ENCODE assay signal across 1 cellular context in genomic region chr5:109410389-109411174, GRCh38.
TF ChIP-seq lines count a peak whose summit lies in the region.

No MANE protein-coding gene starts in this region.

TF ChIP-seq in HEK293, 187 proteins besides CTCF, POLR2A, EP300 and RAD21 (continued from another document and continues in another):
- TF ChIP-seq PRDM10 (tag by site-specific recombination; IDR thresholded peaks at IDR 0.05), result peak; percentile 99
- TF ChIP-seq ZBTB1 (tag by site-specific recombination; IDR thresholded peaks at IDR 0.05), result no peak
- no peak; the same call in 1 of the 2 replicates for TF ChIP-seq ZNF513 (tag by site-specific recombination; IDR thresholded peaks at IDR 0.05)
- peak; percentile 81; the same call in 1 of the 2 replicates for TF ChIP-seq HIC1 (tag by site-specific recombination; IDR thresholded peaks at IDR 0.05)
- peak; percentile 64 for TF ChIP-seq SP3 (tag by site-specific recombination; IDR thresholded peaks at IDR 0.05)
- TF ChIP-seq ZNF16 (tag by site-specific recombination; IDR thresholded peaks at IDR 0.05; ENCODE audit: low read depth), result no peak
- TF ChIP-seq ZNF394 (tag by site-specific recombination; IDR thresholded peaks at IDR 0.05; ENCODE audit: borderline replicate concordance), result no peak
- no peak for TF ChIP-seq ZBTB49 (tag by site-specific recombination; IDR thresholded peaks at IDR 0.05; ENCODE audit: low read depth)
- no peak for TF ChIP-seq ZNF707 (tag by site-specific recombination; IDR thresholded peaks at IDR 0.05)
- TF ChIP-seq ZNF155 (tag by site-specific recombination; IDR thresholded peaks at IDR 0.05), result no peak
- no peak for TF ChIP-seq ZNF549 (tag by site-specific recombination; IDR thresholded peaks at IDR 0.05)
- TF ChIP-seq KLF7 (tag by site-specific recombination; IDR thresholded peaks at IDR 0.05; ENCODE audit: borderline replicate concordance), result peak; percentile 79; the same call in 1 of the 2 replicates
- TF ChIP-seq ZNF677 (tag by site-specific recombination; IDR thresholded peaks at IDR 0.05), result no peak
- TF ChIP-seq ZNF629 (tag by site-specific recombination; IDR thresholded peaks at IDR 0.05), result 0 out of 2 replicates have a peak, but pooled peaks have one; percentile 59
- peak; percentile 61 for TF ChIP-seq MYNN (tag by site-specific recombination; IDR thresholded peaks at IDR 0.05; ENCODE audit: borderline replicate concordance)
- no peak for TF ChIP-seq ZNF791 (tag by site-specific recombination; IDR thresholded peaks at IDR 0.05)
- no peak for TF ChIP-seq EGR2 (tag by site-specific recombination; IDR thresholded peaks at IDR 0.05; ENCODE audit: low read depth)
- peak; percentile 43; the same call in 1 of the 2 replicates for TF ChIP-seq ZBTB7A (tag by site-specific recombination; IDR thresholded peaks at IDR 0.05; ENCODE audit: low read depth)
- TF ChIP-seq ZNF837 (tag by site-specific recombination; IDR thresholded peaks at IDR 0.05), result no peak
- 0 out of 2 replicates have a peak, but pooled peaks have one; percentile 9 for TF ChIP-seq ZNF580 (tag by site-specific recombination; IDR thresholded peaks at IDR 0.05)
- TF ChIP-seq HOXC10 (CRISPR knock-in tag; IDR thresholded peaks at IDR 0.05), result no peak
- peak; percentile 85; the same call in 1 of the 2 replicates for TF ChIP-seq ZNF449 (tag by site-specific recombination; IDR thresholded peaks at IDR 0.05)
- TF ChIP-seq ZNF324 (tag by site-specific recombination; IDR thresholded peaks at IDR 0.05), result peak; percentile 71; the same call in 1 of the 2 replicates
- TF ChIP-seq KLF17 (tag by site-specific recombination; IDR thresholded peaks at IDR 0.05), result 0 out of 2 replicates have a peak, but pooled peaks have one; percentile 50
- no peak for TF ChIP-seq ZSCAN16 (tag by site-specific recombination; IDR thresholded peaks at IDR 0.05)
- TF ChIP-seq ZNF843 (tag by site-specific recombination; IDR thresholded peaks at IDR 0.05), result peak; percentile 47; the same call in 1 of the 2 replicates
- TF ChIP-seq MEIS1 (CRISPR knock-in tag; IDR thresholded peaks at IDR 0.05; ENCODE audit: borderline replicate concordance), result no peak
- peak; percentile 63; the same call in 1 of the 2 replicates for TF ChIP-seq ZFP37 (tag by site-specific recombination; IDR thresholded peaks at IDR 0.05)
- peak; percentile 71; the same call in 1 of the 2 replicates for TF ChIP-seq YY1 (tag by site-specific recombination; IDR thresholded peaks at IDR 0.05)
- TF ChIP-seq ZNF433 (tag by site-specific recombination; IDR thresholded peaks at IDR 0.05; ENCODE audit: low read depth), result no peak
- no peak for TF ChIP-seq ZNF404 (tag by site-specific recombination; IDR thresholded peaks at IDR 0.05)
- TF ChIP-seq ZNF10 (tag by site-specific recombination; IDR thresholded peaks at IDR 0.05), result 0 out of 2 replicates have a peak, but pooled peaks have one; percentile 47
- TF ChIP-seq BCL6B (tag by site-specific recombination; IDR thresholded peaks at IDR 0.05), result no peak
- peak; percentile 76; the same call in 1 of the 2 replicates for TF ChIP-seq INSM2 (tag by site-specific recombination; IDR thresholded peaks at IDR 0.05)
- TF ChIP-seq ZNF48 (tag by site-specific recombination; IDR thresholded peaks at IDR 0.05), result no peak
- no peak for TF ChIP-seq ZNF169 (tag by site-specific recombination; IDR thresholded peaks at IDR 0.05)
- TF ChIP-seq ZNF76 (tag by site-specific recombination; IDR thresholded peaks at IDR 0.05; ENCODE audit: borderline replicate concordance, low read depth), result peak; percentile 64
